In genomic region chr6:158220786-158221442, GRCh38 we compare ENCODE assay signal across 8 cellular contexts. TPM values are rescaled to one million over a fixed set of nuclear protein-coding genes. Genes with fewer than 3 reads are reported as not detected.
DNase-seq lines count a peak whose midpoint lies in the region; ATAC-seq and TF ChIP-seq lines count a peak whose summit lies in the region.

No MANE protein-coding gene starts in this region.

- peaks cover 3% of the 10 kb centered on the region; the same call in 1 of the 2 replicates for H3K9me3 ChIP-seq in AG04450 (ENCODE audit: control insufficient read depth, insufficient read depth, low read length)

- WGBS in lower leg skin, 2 donors = 10 to 11% methylated on average over 10 of the region's 10 CpGs

- H3K4me3 ChIP-seq in AG04450 (ENCODE audit: low read depth, low read length) (no peak overlapping the region), lower leg skin (ENCODE audit: low read depth, poor library complexity, severe bottlenecking) (no peak overlapping the region)

- intact Hi-C loops in lower leg skin (cut with DNase I; ENCODE audit: low total_unique reads) = loop anchor here (5.0 kb wide), 2 partner anchors 386 to 476 kb away; no protein-coding TSS in a partner anchor

- no peak overlapping the region for H3K27ac ChIP-seq in AG04450 (ENCODE audit: low read depth, low read length)

- CTCF ChIA-PET in AG04450 (lab: Charles Lee) = interaction anchor here (0.5 to 3.7 kb wide), 98 partner anchors 9 to 593 kb away, joined by 3 to 111 read pairs (median 5); partner anchors contain the start of genes DYNLT1 and TMEM181

- DNase-seq in AG04450 (ENCODE audit: low read depth, low spot score) = no peak
- peak; percentile 88 for DNase-seq in NCI-H69 (lab: John Stamatoyannopoulos, UW)
- peak; percentile 61 to 64 for DNase-seq in activated CD4-positive, alpha-beta T cell treated with anti-CD3 and anti-CD28 coated beads, Interleukin-2, amount 50 U/mL, for 4 hours
- DNase-seq in dedifferentiated amniotic fluid mesenchymal stem cell (ENCODE audit: extremely low spot score) = peak; percentile 82
- DNase-seq in lower leg skin (ENCODE audit: low spot score in 2 of 2) = peak; percentile 63 to 96
- peak; percentile 52 for DNase-seq in stimulated activated CD8-positive, alpha-beta memory T cell treated with anti-CD3 and anti-CD28 coated beads, Interleukin-12 subunit alpha, Interleukin-12 subunit beta, amount 100 ng/mL, for 1 hour (ENCODE audit: low read depth)

- ATAC-seq in GM18858 (IDR thresholded peaks at IDR 0.05; ENCODE audit: unreplicated experiment) (peak; percentile 80), HG03354 (IDR thresholded peaks at IDR 0.05; ENCODE audit: poor library complexity, severe bottlenecking, unreplicated experiment) (peak; percentile 80)

- no peak for TF ChIP-seq POLR2A in lower leg skin (IDR thresholded peaks at IDR 0.05)

- no peaks in the 10 kb centered on the region for H3K27me3 ChIP-seq in AG04450 (ENCODE audit: control insufficient read depth, insufficient read depth, low read length)

- TF ChIP-seq CTCF in AG04450 (IDR thresholded peaks at IDR 0.05; ENCODE audit: low read depth, low read length) = peak; percentile 92
- TF ChIP-seq CTCF in lower leg skin (IDR thresholded peaks at IDR 0.05) = peak in 2 of 3 donors; percentile 29 to 66

- POLR2A ChIA-PET in AG04450 (lab: Yijun Ruan, JAX) = interaction anchor here (0.5 to 1.0 kb wide), 4 partner anchors 164 to 417 kb away, joined by 3 to 4 read pairs (median 3); no protein-coding TSS in a partner anchor

RNA-seq across cellular contexts. Expression of gene GTF2H5, which starts 52.8 kb away (rescaled TPM):
- polyA plus RNA-seq in AG04450 (2011; rRNA removed) = 21.4 and 27.5 TPM in 2 replicates
- polyA minus RNA-seq in AG04450 (2011; rRNA and poly(A)+ RNA removed) = 1.6 and 2.4 TPM in 2 replicates
- 1 to 10 TPM; 1.4 to 3.5 (median 2.4) TPM for total RNA-seq in lower leg skin

RNA-seq across cellular contexts. Expression of gene SERAC1, which starts 52.9 kb away (rescaled TPM):
- 11.2 and 14.5 TPM in 2 replicates for polyA plus RNA-seq in AG04450 (2011; rRNA removed)
- 11.1 and 13.9 TPM in 2 replicates for polyA minus RNA-seq in AG04450 (2011; rRNA and poly(A)+ RNA removed)
- 10 to 100 TPM in 3 of 4 donors, 1 to 10 TPM in 1; 9.2 to 13.9 (median 11.0) TPM for total RNA-seq in lower leg skin
